Comparison of ENCODE assay signal across 11 cellular contexts in the genomic region with DNA sequence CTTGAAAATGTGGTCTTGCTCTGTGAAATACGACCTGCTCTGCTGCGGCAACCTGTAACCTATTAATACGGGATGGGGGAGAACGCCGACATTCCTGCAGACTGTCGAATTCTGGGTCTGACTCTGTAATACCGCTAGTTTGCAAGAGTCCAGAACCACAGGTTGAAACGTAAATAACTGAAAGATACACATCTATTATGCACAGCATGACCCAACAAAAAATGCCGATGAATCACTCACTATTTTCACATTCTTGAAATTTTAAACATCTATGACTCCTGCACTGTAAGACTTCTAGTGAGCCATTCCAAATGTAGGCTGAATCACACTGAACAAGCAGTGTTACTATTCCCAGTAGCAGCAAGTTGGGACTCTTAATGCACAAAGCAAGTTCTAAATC. TPM values are rescaled to one million over a fixed set of nuclear protein-coding genes. Genes with fewer than 3 reads are reported as not detected.
DNase-seq lines count a peak whose midpoint lies in the region; ATAC-seq and TF ChIP-seq lines count a peak whose summit lies in the region.
"Had no signal": no experiment of that assay in that cellular context is flagged by ENCODE, and none has a peak within 500 bp of the region (broad histone marks: within the 10 kb centered on the region; RNA-seq: fewer than 3 reads in every experiment).

No MANE protein-coding gene starts in this region.

- peaks cover 7% of the 10 kb centered on the region for H4K20me1 ChIP-seq in smooth muscle cell (ENCODE audit: low read depth)

- H3K79me2 ChIP-seq in smooth muscle cell (ENCODE audit: low read depth), result no peaks in the 10 kb centered on the region

- no peak overlapping the region for H3K27ac ChIP-seq in HEK293 (ENCODE audit: extremely low read depth, low read depth, low read length)
- peak overlapping the region; percentile 87 for H3K27ac ChIP-seq in smooth muscle cell (ENCODE audit: low read depth)

- ATAC-seq in HG02884 (IDR thresholded peaks at IDR 0.05; ENCODE audit: unreplicated experiment) (no peak), GM21360 (IDR thresholded peaks at IDR 0.05; ENCODE audit: unreplicated experiment) (no peak)
- ATAC-seq: activated T-cell treated with anti-CD3 and anti-CD28 coated beads, Interleukin-2, amount 50 U/mL, for 4 hours; left cardiac atrium had no signal

- H3K9ac ChIP-seq in adipocyte (ENCODE audit: low read length) (peak overlapping the region; percentile 35), smooth muscle cell (ENCODE audit: low read depth) (peak overlapping the region; percentile 21)

- TF ChIP-seq CTCF in HEK293 (tag by site-specific recombination; IDR thresholded peaks at IDR 0.05) (no peak), smooth muscle cell (IDR thresholded peaks at IDR 0.05; ENCODE audit: borderline replicate concordance, insufficient read depth, poor library complexity, severe bottlenecking) (no peak)

- no peaks in the 10 kb centered on the region for H3K4me1 ChIP-seq in HEK293 (ENCODE audit: control insufficient read depth, insufficient read depth, low read length)
- peaks cover 47% of the 10 kb centered on the region for H3K4me1 ChIP-seq in adipocyte (ENCODE audit: control insufficient read depth, insufficient read depth, low read length)
- H3K4me1 ChIP-seq in smooth muscle cell (ENCODE audit: low read depth), result peaks cover 6% of the 10 kb centered on the region

- H3K36me3 ChIP-seq in HEK293 (ENCODE audit: control insufficient read depth in 2 of 2, insufficient read depth in 1 of 2, low read length in 2 of 2) (peaks cover 48 to 75% of the 10 kb centered on the region in 2 experiments), adipocyte (ENCODE audit: control insufficient read depth, insufficient read depth, low read length, severe bottlenecking) (peaks cover 46% of the 10 kb centered on the region), smooth muscle cell (ENCODE audit: low read depth) (no peaks in the 10 kb centered on the region)

- intact Hi-C loops in posterior vena cava (cut with DNase I), result no loop called here

- H3K4me2 ChIP-seq in smooth muscle cell, result peak overlapping the region; percentile 41

- DNase-seq in adipocyte (ENCODE audit: low read depth) (peak; percentile 92), foreskin melanocyte (peak; percentile 20), smooth muscle cell (lab: John Stamatoyannopoulos, UW; ENCODE audit: unreplicated experiment) (no peak), D341Med (ENCODE audit: low spot score) (no peak), posterior vena cava (ENCODE audit: low spot score) (no peak)
- DNase-seq: activated T-cell treated with anti-CD3 and anti-CD28 coated beads, Interleukin-2, amount 50 U/mL, for 4 hours; left cardiac atrium; NCI-H82 had no signal

- H2AFZ ChIP-seq in smooth muscle cell (ENCODE audit: low read depth), result no peak overlapping the region

- peaks cover 16% of the 10 kb centered on the region for H3F3A ChIP-seq in smooth muscle cell (ENCODE audit: low read depth)

- H3K27me3 ChIP-seq in adipocyte (replicated peaks; ENCODE audit: control insufficient read depth, insufficient read depth, low read length) (no peaks in the 10 kb centered on the region), smooth muscle cell (ENCODE audit: low read depth) (no peaks in the 10 kb centered on the region)

- H3K4me3 ChIP-seq in HEK293 (ENCODE audit: low read depth, low read length), result no peak overlapping the region
- H3K4me3 ChIP-seq in adipocyte (ENCODE audit: low read length), result peak overlapping the region; percentile 5
- H3K4me3 ChIP-seq in smooth muscle cell, result no peak overlapping the region

- WGBS in smooth muscle cell (ENCODE audit: low lambda C conversion rate), result 42% methylated on average over 9 of the region's 9 CpGs

- no peaks in the 10 kb centered on the region for H3K9me3 ChIP-seq in HEK293 (ENCODE audit: control insufficient read depth, insufficient read depth, low read depth, low read length)
- no peaks in the 10 kb centered on the region for H3K9me3 ChIP-seq in adipocyte (ENCODE audit: control insufficient read depth, low read length)
- no peaks in the 10 kb centered on the region for H3K9me3 ChIP-seq in smooth muscle cell (replicated peaks; ENCODE audit: low read depth)

- CTCF ChIA-PET in HEK293 (lab: Yijun Ruan, JAX), result interaction anchor here (0.6 to 9.2 kb wide), 3 partner anchors 185 to 545 kb away, joined by 3 to 173 read pairs (median 3); a partner anchor contains a TSS

- POLR2A ChIA-PET in HEK293 (lab: Yijun Ruan, JAX), result no interaction called here

TF ChIP-seq in HEK293, 187 proteins besides CTCF, POLR2A, EP300 and RAD21:
- TF ChIP-seq MEIS1 (CRISPR knock-in tag; IDR thresholded peaks at IDR 0.05; ENCODE audit: borderline replicate concordance) (no peak), ZNF600 (tag by site-specific recombination; IDR thresholded peaks at IDR 0.05) (0 out of 2 replicates have a peak, but pooled peaks have one; percentile 52), SCRT2 (tag by site-specific recombination; IDR thresholded peaks at IDR 0.05) (0 out of 2 replicates have a peak, but pooled peaks have one; percentile 26)
- TF ChIP-seq, protein P1, sequence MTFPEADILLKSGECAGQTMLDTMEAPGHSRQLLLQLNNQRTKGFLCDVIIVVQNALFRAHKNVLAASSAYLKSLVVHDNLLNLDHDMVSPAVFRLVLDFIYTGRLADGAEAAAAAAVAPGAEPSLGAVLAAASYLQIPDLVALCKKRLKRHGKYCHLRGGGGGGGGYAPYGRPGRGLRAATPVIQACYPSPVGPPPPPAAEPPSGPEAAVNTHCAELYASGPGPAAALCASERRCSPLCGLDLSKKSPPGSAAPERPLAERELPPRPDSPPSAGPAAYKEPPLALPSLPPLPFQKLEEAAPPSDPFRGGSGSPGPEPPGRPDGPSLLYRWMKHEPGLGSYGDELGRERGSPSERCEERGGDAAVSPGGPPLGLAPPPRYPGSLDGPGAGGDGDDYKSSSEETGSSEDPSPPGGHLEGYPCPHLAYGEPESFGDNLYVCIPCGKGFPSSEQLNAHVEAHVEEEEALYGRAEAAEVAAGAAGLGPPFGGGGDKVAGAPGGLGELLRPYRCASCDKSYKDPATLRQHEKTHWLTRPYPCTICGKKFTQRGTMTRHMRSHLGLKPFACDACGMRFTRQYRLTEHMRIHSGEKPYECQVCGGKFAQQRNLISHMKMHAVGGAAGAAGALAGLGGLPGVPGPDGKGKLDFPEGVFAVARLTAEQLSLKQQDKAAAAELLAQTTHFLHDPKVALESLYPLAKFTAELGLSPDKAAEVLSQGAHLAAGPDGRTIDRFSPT (tag by site-specific recombination; IDR thresholded peaks at IDR 0.05), result no peak

RNA-seq across cellular contexts. Expression of gene VPS53, which starts 20.4 kb away (rescaled TPM):
- total RNA-seq in smooth muscle cell (18.6 and 24.4 TPM in 2 replicates), posterior vena cava (10 to 100 TPM; 61.5 to 62.8 TPM)
- polyA plus RNA-seq in smooth muscle cell, result 9.6 and 12.0 TPM in 2 replicates

RNA-seq across cellular contexts. Expression of gene TLCD3A, which starts 38.2 kb away (rescaled TPM):
- total RNA-seq in smooth muscle cell (20.1 and 23.0 TPM in 2 replicates), posterior vena cava (10 to 100 TPM in 1 of 2 donors, 1 to 10 TPM in 1; 9.9 to 10.4 TPM)
- 21.9 and 25.9 TPM in 2 replicates for polyA plus RNA-seq in smooth muscle cell

RNA-seq across cellular contexts. Expression of gene GEMIN4, which starts 57.8 kb away (rescaled TPM):
- total RNA-seq in smooth muscle cell (9.0 and 18.8 TPM in 2 replicates), posterior vena cava (10 to 100 TPM; 12.5 to 13.2 TPM)
- 10.2 and 10.5 TPM in 2 replicates for polyA plus RNA-seq in smooth muscle cell

Comparison
In these comparisons a context has a peak if more than half of its experiments do, and no peak if none do; other contexts are left out.
1. DNase-seq: peak in adipocyte (single experiment) and foreskin melanocyte (single experiment); none in smooth muscle cell (single experiment), D341Med (single experiment) and posterior vena cava (single experiment).